ENCODE assay signal across 14 cellular contexts in the genomic region with DNA sequence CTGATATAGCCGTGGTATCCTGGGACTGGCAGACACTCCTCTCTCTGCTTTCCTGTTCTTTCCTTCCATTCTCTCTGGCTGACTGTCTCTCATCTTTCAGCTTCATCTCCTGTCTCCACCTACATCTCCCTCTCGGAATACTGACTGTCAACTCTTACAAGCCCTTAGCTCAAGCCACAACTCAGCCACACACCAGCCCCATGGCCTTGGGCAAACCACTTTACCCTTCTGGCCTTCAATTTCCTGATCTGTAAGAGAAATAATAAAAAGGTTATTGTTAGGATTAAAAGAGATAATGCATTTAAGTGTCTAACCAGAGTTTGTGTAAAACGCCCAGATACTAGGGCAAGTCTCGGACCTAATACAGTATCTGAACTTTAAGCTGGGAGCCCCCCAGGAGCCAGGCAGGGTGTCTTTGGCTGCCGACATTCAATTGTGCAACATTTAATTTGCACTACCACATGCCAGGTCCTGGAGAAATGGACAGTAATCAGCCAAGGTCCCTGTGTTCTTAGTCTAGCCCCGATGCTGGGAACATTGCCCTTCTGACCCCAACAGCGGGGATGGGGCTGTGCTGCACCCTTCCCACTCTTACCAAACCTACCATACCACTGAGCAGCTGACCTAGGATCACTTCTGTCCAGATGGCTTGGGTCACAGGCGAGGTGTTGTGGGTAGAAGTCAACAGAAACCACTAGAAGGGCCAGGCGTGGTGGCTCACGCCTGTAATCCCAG.
"Had no signal": no experiment of that assay in that cellular context is flagged by ENCODE, and none has a peak within 500 bp of the region (broad histone marks: within the 10 kb centered on the region; RNA-seq: fewer than 3 reads in every experiment).

No MANE protein-coding gene starts in this region.

- H3K27ac Mint-ChIP-seq: activated naive CD4-positive, alpha-beta T cell treated with anti-CD3 and anti-CD28 coated beads, Interleukin-2, amount 50 U/mL, for 72 hours; T-helper 2 cell treated with Interferon-gamma antibody and Interleukin-4, amounts not matched to agents 5 μg/mL and 100 μg/mL, for 36 hours had no signal

- H3K27me3 ChIP-seq: hepatocyte, sigmoid colon had no signal

- H3K36me3 Mint-ChIP-seq: activated naive CD4-positive, alpha-beta T cell treated with anti-CD3 and anti-CD28 coated beads, Interleukin-2, amount 50 U/mL, for 72 hours; naive B cell had no signal

- H3K9me3 Mint-ChIP-seq: activated naive CD4-positive, alpha-beta T cell treated with anti-CD3 and anti-CD28 coated beads, Interleukin-2, amount 50 U/mL, for 72 hours; naive B cell; T-helper 2 cell treated with Interferon-gamma antibody and Interleukin-4, amounts not matched to agents 5 μg/mL and 100 μg/mL, for 36 hours had no signal

- H3K9me3 ChIP-seq: sigmoid colon had no signal

- H3K27ac ChIP-seq: hepatocyte, parathyroid adenoma had no signal

- H3K4me3 Mint-ChIP-seq: T-helper 2 cell treated with Interferon-gamma antibody and Interleukin-4, amounts not matched to agents 5 μg/mL and 100 μg/mL, for 36 hours had no signal

- DNase-seq: activated CD4-positive, alpha-beta T cell treated with anti-CD3 and anti-CD28 coated beads, Interleukin-2, amount 50 U/mL, for 4 hours; activated CD4-positive, CD25-positive, alpha-beta regulatory T cell treated with anti-CD3 and anti-CD28 coated beads, Interleukin-2, amount 50 U/mL, for 72 hours; activated effector memory CD4-positive, alpha-beta T cell treated with anti-CD3 and anti-CD28 coated beads, Interleukin-2, amount 50 U/mL, for 16 hours; activated T-cell treated with anti-CD3 and anti-CD28 coated beads, Interleukin-2, amount 50 U/mL, for 1 hour; anterior cingulate cortex; naive B cell; stimulated activated CD4-positive, alpha-beta T cell treated with anti-CD3 and anti-CD28 coated beads, Interleukin-12 subunit alpha, Interleukin-12 subunit beta, amount 100 ng/mL, for 4 hours; stimulated activated naive CD4-positive, alpha-beta T cell had no signal

- ATAC-seq: activated naive CD4-positive, alpha-beta T cell treated with anti-CD3 and anti-CD28 coated beads, Interleukin-2, amount 50 U/mL, for 72 hours had no signal

- H3K4me1 ChIP-seq: parathyroid adenoma had no signal

- H3K4me3 ChIP-seq: hepatocyte, lung, sigmoid colon had no signal
